9 cellular contexts compared by ENCODE assay signal in genomic region chr4:93829531-93830089, GRCh38. TPM values are rescaled to one million over a fixed set of nuclear protein-coding genes. Genes with fewer than 3 reads are reported as not detected.
DNase-seq lines count a peak whose midpoint lies in the region; ATAC-seq and TF ChIP-seq lines count a peak whose summit lies in the region.
"Had no signal": no experiment of that assay in that cellular context is flagged by ENCODE, and none has a peak within 500 bp of the region (broad histone marks: within the 10 kb centered on the region; RNA-seq: fewer than 3 reads in every experiment).

No MANE protein-coding gene starts in this region.

- H3K27me3 ChIP-seq in mesenchymal stem cell (ENCODE audit: control insufficient read depth in 1 of 2, insufficient read depth in 1 of 2, low read length in 2 of 2) (peaks cover 75 to 94% of the 10 kb centered on the region in 2 experiments), suprapubic skin (peaks cover 95% of the 10 kb centered on the region)
- peaks cover 4% of the 10 kb centered on the region for H3K27me3 ChIP-seq in CD8-positive, alpha-beta T cell (ENCODE audit: insufficient read depth, low read length)

- no peak overlapping the region for H3K27ac ChIP-seq in mesenchymal stem cell (ENCODE audit: low read length, poor library complexity, severe bottlenecking)
- H3K27ac ChIP-seq in suprapubic skin = no peak overlapping the region
- H3K27ac ChIP-seq in CD8-positive, alpha-beta T cell (ENCODE audit: low read depth, low read length) = no peak overlapping the region

- H2AFZ ChIP-seq in mesenchymal stem cell (ENCODE audit: low read depth, low read length) = peak overlapping the region; percentile 44

- H2BK5ac ChIP-seq in mesenchymal stem cell (ENCODE audit: low read depth, low read length, poor library complexity, severe bottlenecking) = no peak overlapping the region

- no peaks in the 10 kb centered on the region for H3K79me1 ChIP-seq in mesenchymal stem cell (replicated peaks; ENCODE audit: low read length, poor library complexity, severe bottlenecking)

- peaks cover 0 to 3% of the 10 kb centered on the region in 2 experiments for H3K36me3 ChIP-seq in mesenchymal stem cell (ENCODE audit: control insufficient read depth in 1 of 2, insufficient read depth in 2 of 2, low read depth in 1 of 2, low read length in 2 of 2)
- no peaks in the 10 kb centered on the region for H3K36me3 ChIP-seq in suprapubic skin
- H3K36me3 ChIP-seq in CD8-positive, alpha-beta T cell (ENCODE audit: insufficient read depth, low read length) = no peaks in the 10 kb centered on the region

- no peak for TF ChIP-seq EP300 in suprapubic skin (IDR thresholded peaks at IDR 0.05)

- H2BK15ac ChIP-seq in mesenchymal stem cell (ENCODE audit: low read depth, poor library complexity, severe bottlenecking) = no peak overlapping the region

- H3K23ac ChIP-seq in mesenchymal stem cell (ENCODE audit: low read length in 2 of 2) = no peak overlapping the region

- ATAC-seq in activated naive CD8-positive, alpha-beta T cell treated with anti-CD3 and anti-CD28 coated beads, Interleukin-2, amount 50 U/mL, for 24 hours = no peak
- no peak for ATAC-seq in CD8-positive, alpha-beta T cell
- ATAC-seq in GM19328 (IDR thresholded peaks at IDR 0.05; ENCODE audit: unreplicated experiment) = no peak

- peaks cover 8% of the 10 kb centered on the region for H3K36me3 Mint-ChIP-seq in activated naive CD4-positive, alpha-beta T cell treated with anti-CD3 and anti-CD28 coated beads, Interleukin-2, amount 10 ng/mL, durations not matched to agents 7 days and 5 days
- no peaks in the 10 kb centered on the region for H3K36me3 Mint-ChIP-seq in activated naive CD8-positive, alpha-beta T cell treated with anti-CD3 and anti-CD28 coated beads, Interleukin-2, amount 50 U/mL, for 24 hours (ENCODE audit: low read depth)
- no peaks in the 10 kb centered on the region for H3K36me3 Mint-ChIP-seq in CD8-positive, alpha-beta T cell

- DNase-seq in activated naive CD4-positive, alpha-beta T cell treated with anti-CD3 and anti-CD28 coated beads, Interleukin-2, amount 10 ng/mL, durations not matched to agents 7 days and 5 days = no peak
- no peak for DNase-seq in activated naive CD4-positive, alpha-beta T cell treated with Interleukin-2 at 50 U/mL for 16 hours
- no peak for DNase-seq in activated naive CD8-positive, alpha-beta T cell treated with anti-CD3 and anti-CD28 coated beads, Interleukin-2, amount 50 U/mL, for 24 hours
- DNase-seq in mesenchymal stem cell (no peak), suprapubic skin (ENCODE audit: low spot score in 2 of 2) (no peak), occipital lobe (lab: John Stamatoyannopoulos, UW) (no peak)
- no peak for DNase-seq in CD8-positive, alpha-beta T cell
- DNase-seq: NCI-H2029 had no signal

- H3K4ac ChIP-seq in mesenchymal stem cell (ENCODE audit: low read depth in 1 of 2, low read length in 2 of 2) = no peak overlapping the region

- H3K4me2 ChIP-seq in mesenchymal stem cell (ENCODE audit: low read length, poor library complexity, severe bottlenecking) = peak overlapping the region; percentile 98

- POLR2A ChIA-PET in CD8-positive, alpha-beta T cell (lab: Charles Lee) = no interaction called here

- TF ChIP-seq CTCF in suprapubic skin (IDR thresholded peaks at IDR 0.05) = no peak
- no peak for TF ChIP-seq CTCF in CD8-positive, alpha-beta T cell (IDR thresholded peaks at IDR 0.05)

- WGBS in mesenchymal stem cell = under 1% methylated on average over 36 of the region's 41 CpGs
- 11% methylated on average over 11 of the region's 41 CpGs for WGBS in suprapubic skin

- no peak overlapping the region for H4K91ac ChIP-seq in mesenchymal stem cell (ENCODE audit: low read length)

- peaks cover 69% of the 10 kb centered on the region for H3K27me3 Mint-ChIP-seq in activated naive CD4-positive, alpha-beta T cell treated with anti-CD3 and anti-CD28 coated beads, Interleukin-2, amount 10 ng/mL, durations not matched to agents 7 days and 5 days
- peaks cover 85% of the 10 kb centered on the region for H3K27me3 Mint-ChIP-seq in activated naive CD8-positive, alpha-beta T cell treated with anti-CD3 and anti-CD28 coated beads, Interleukin-2, amount 50 U/mL, for 24 hours
- H3K27me3 Mint-ChIP-seq in CD8-positive, alpha-beta T cell (ENCODE audit: low read depth) = peaks cover 77% of the 10 kb centered on the region

- CTCF ChIA-PET in activated naive CD4-positive, alpha-beta T cell treated with anti-CD3 and anti-CD28 coated beads, Interleukin-2, amount 10 ng/mL, durations not matched to agents 7 days and 5 days (lab: Charles Lee) = no interaction called here
- CTCF ChIA-PET in CD8-positive, alpha-beta T cell (lab: Charles Lee) = no interaction called here

- no peak overlapping the region for H3K4me3 Mint-ChIP-seq in activated naive CD4-positive, alpha-beta T cell treated with anti-CD3 and anti-CD28 coated beads, Interleukin-2, amount 10 ng/mL, durations not matched to agents 7 days and 5 days
- H3K4me3 Mint-ChIP-seq in activated naive CD8-positive, alpha-beta T cell treated with anti-CD3 and anti-CD28 coated beads, Interleukin-2, amount 50 U/mL, for 24 hours = peak overlapping the region; percentile 34
- H3K4me3 Mint-ChIP-seq in CD8-positive, alpha-beta T cell = no peak overlapping the region

- peaks cover 7% of the 10 kb centered on the region for H3K4me1 Mint-ChIP-seq in activated naive CD4-positive, alpha-beta T cell treated with anti-CD3 and anti-CD28 coated beads, Interleukin-2, amount 10 ng/mL, durations not matched to agents 7 days and 5 days
- peaks cover 11% of the 10 kb centered on the region for H3K4me1 Mint-ChIP-seq in activated naive CD8-positive, alpha-beta T cell treated with anti-CD3 and anti-CD28 coated beads, Interleukin-2, amount 50 U/mL, for 24 hours
- peaks cover 12% of the 10 kb centered on the region for H3K4me1 Mint-ChIP-seq in CD8-positive, alpha-beta T cell (ENCODE audit: low read depth)

- no peak overlapping the region for H4K8ac ChIP-seq in mesenchymal stem cell (ENCODE audit: low read length)

- H3K9me3 Mint-ChIP-seq in activated naive CD4-positive, alpha-beta T cell treated with anti-CD3 and anti-CD28 coated beads, Interleukin-2, amount 10 ng/mL, durations not matched to agents 7 days and 5 days = no peaks in the 10 kb centered on the region
- no peaks in the 10 kb centered on the region for H3K9me3 Mint-ChIP-seq in activated naive CD8-positive, alpha-beta T cell treated with anti-CD3 and anti-CD28 coated beads, Interleukin-2, amount 50 U/mL, for 24 hours
- no peaks in the 10 kb centered on the region for H3K9me3 Mint-ChIP-seq in CD8-positive, alpha-beta T cell

- no peak overlapping the region for H3K14ac ChIP-seq in mesenchymal stem cell (ENCODE audit: low read length in 2 of 2)

- intact Hi-C loops in CD8-positive, alpha-beta T cell (cut with DNase I, micrococcal nuclease) = no loop called here

- H3K4me1 ChIP-seq in mesenchymal stem cell (ENCODE audit: control insufficient read depth, insufficient read depth, low read depth, low read length) (peaks cover 29% of the 10 kb centered on the region), suprapubic skin (peaks cover 36% of the 10 kb centered on the region)
- no peaks in the 10 kb centered on the region for H3K4me1 ChIP-seq in CD8-positive, alpha-beta T cell (ENCODE audit: insufficient read depth, low read length)

- H3K4me3 ChIP-seq in mesenchymal stem cell (ENCODE audit: insufficient read depth in 1 of 2, low read depth in 1 of 2, low read length in 2 of 2) = no peak overlapping the region
- H3K4me3 ChIP-seq in suprapubic skin = peak overlapping the region; percentile 44
- no peak overlapping the region for H3K4me3 ChIP-seq in CD8-positive, alpha-beta T cell (ENCODE audit: low read depth, low read length)

- H3K9ac ChIP-seq in mesenchymal stem cell (ENCODE audit: low read length) = no peak overlapping the region

- no peak overlapping the region for H2BK12ac ChIP-seq in mesenchymal stem cell (ENCODE audit: low read length in 2 of 2)

- peak overlapping the region; percentile 8 for H3K27ac Mint-ChIP-seq in activated naive CD4-positive, alpha-beta T cell treated with anti-CD3 and anti-CD28 coated beads, Interleukin-2, amount 10 ng/mL, durations not matched to agents 7 days and 5 days
- no peak overlapping the region for H3K27ac Mint-ChIP-seq in activated naive CD8-positive, alpha-beta T cell treated with anti-CD3 and anti-CD28 coated beads, Interleukin-2, amount 50 U/mL, for 24 hours
- no peak overlapping the region for H3K27ac Mint-ChIP-seq in CD8-positive, alpha-beta T cell

- no peak overlapping the region for H2AK5ac ChIP-seq in mesenchymal stem cell (ENCODE audit: low read length, severe bottlenecking)

- no peak for TF ChIP-seq POLR2A in suprapubic skin (IDR thresholded peaks at IDR 0.05)

- peaks cover 2% of the 10 kb centered on the region for H3K9me3 ChIP-seq in mesenchymal stem cell (ENCODE audit: control insufficient read depth, low read length)
- H3K9me3 ChIP-seq in suprapubic skin = no peaks in the 10 kb centered on the region
- H3K9me3 ChIP-seq in CD8-positive, alpha-beta T cell (ENCODE audit: low read length) = no peaks in the 10 kb centered on the region

- H3K18ac ChIP-seq in mesenchymal stem cell (ENCODE audit: low read depth in 1 of 2, low read length in 2 of 2) = no peak overlapping the region

- no peak overlapping the region for H2BK120ac ChIP-seq in mesenchymal stem cell (ENCODE audit: low read depth, low read length)

RNA-seq across cellular contexts. Expression of gene ATOH1, which starts 1.1 kb away (rescaled TPM):
- not detected for polyA plus RNA-seq in mesenchymal stem cell (2013, experiment 1 of 2)
- not detected for polyA plus RNA-seq in mesenchymal stem cell (2013, experiment 2 of 2)
- total RNA-seq in suprapubic skin (not detected), occipital lobe (not detected)
- total RNA-seq in CD8-positive, alpha-beta T cell = not detected
